In genomic region chr5:158022844-158023243, GRCh38 we compare ENCODE assay signal across 18 cellular contexts.
"Had no signal": no experiment of that assay in that cellular context is flagged by ENCODE, and none has a peak within 500 bp of the region (broad histone marks: within the 10 kb centered on the region; RNA-seq: fewer than 3 reads in every experiment).

No MANE protein-coding gene starts in this region.

- H3K27me3 ChIP-seq: right lobe of liver, thyroid gland had no signal

- ATAC-seq: activated T-cell treated with anti-CD3 and anti-CD28 coated beads, Interleukin-2, amount 50 U/mL, for 72 hours; right lobe of liver had no signal

- H3K36me3 ChIP-seq: left ventricle myocardium inferior, right lobe of liver, thyroid gland had no signal

- H3K4me1 ChIP-seq: left ventricle myocardium inferior, thyroid gland had no signal

- H3K9me3 ChIP-seq: left ventricle myocardium inferior, right lobe of liver, thyroid gland had no signal

- H3K4me3 ChIP-seq: left ventricle myocardium inferior, right lobe of liver, skin epidermis, thyroid gland had no signal

- DNase-seq: activated CD4-positive, alpha-beta memory T cell treated with anti-CD3 and anti-CD28 coated beads for 36 hours; activated CD4-positive, alpha-beta T cell treated with anti-CD3 and anti-CD28 coated beads for 48 hours; activated effector memory CD4-positive, alpha-beta T cell treated with anti-CD3 and anti-CD28 coated beads, Interleukin-2, amount 50 U/mL, for 16 hours; activated naive CD4-positive, alpha-beta T cell treated with anti-CD3 and anti-CD28 coated beads, Interleukin-2, amount 10 ng/mL, durations not matched to agents 7 days and 5 days; activated T-cell treated with anti-CD3 and anti-CD28 coated beads, Interleukin-2, amount 50 U/mL, for 72 hours; cerebellar nuclear complex; cortex of kidney; endodermal cell; foreskin fibroblast; immature natural killer cell; left ventricle myocardium inferior; nucleus accumbens; right lobe of liver; stimulated activated CD4-positive, alpha-beta T cell treated with anti-CD3 and anti-CD28 coated beads, Interleukin-1b, Interleukin-23, amount 100 ng/mL, for 48 hours; substantia nigra; T-helper 9 cell; thyroid gland had no signal

- H3K27ac ChIP-seq: left ventricle myocardium inferior, right lobe of liver, skin epidermis, thyroid gland had no signal
